ENCODE assay signal across 8 cellular contexts in the genomic region with DNA sequence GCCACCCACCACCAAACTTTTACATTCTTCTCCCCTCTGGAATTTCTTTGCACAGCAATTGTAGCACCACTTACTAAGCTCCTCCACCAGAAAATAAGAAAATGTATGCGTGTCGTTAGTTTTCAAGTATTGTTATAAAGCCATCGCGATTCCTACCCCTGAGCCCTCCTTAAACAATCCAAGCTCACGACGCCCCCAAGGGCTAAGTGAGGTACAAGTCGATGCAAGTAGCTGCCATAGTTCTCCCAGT. TPM values are rescaled to one million over a fixed set of nuclear protein-coding genes. Genes with fewer than 3 reads are reported as not detected.
DNase-seq lines count a peak whose midpoint lies in the region; ATAC-seq lines count a peak whose summit lies in the region.

No MANE protein-coding gene starts in this region.

- H3K4me3 ChIP-seq in CD4-positive, alpha-beta memory T cell (ENCODE audit: low read length in 2 of 2): peak overlapping the region; percentile 64 to 67
- H3K4me3 ChIP-seq in HUES48 (ENCODE audit: low read depth, low read length) (peak overlapping the region; percentile 93), iPS-15b (ENCODE audit: low read depth, low read length) (peak overlapping the region; percentile 95)

- H3K4me3 Mint-ChIP-seq in CD4-positive, alpha-beta memory T cell: peak overlapping the region; percentile 88 to 95 (median 92)
- peak overlapping the region; percentile 89 to 97 for H3K4me3 Mint-ChIP-seq in stimulated activated naive CD8-positive, alpha-beta T cell treated with anti-CD3 and anti-CD28 coated beads, Interleukin-15, amount 100 ng/mL, for 72 hours

- H3K27me3 Mint-ChIP-seq in CD4-positive, alpha-beta memory T cell: peaks cover 0 to 1% of the 10 kb centered on the region in 2 donors
- peaks cover 10% of the 10 kb centered on the region for H3K27me3 Mint-ChIP-seq in stimulated activated naive CD8-positive, alpha-beta T cell treated with anti-CD3 and anti-CD28 coated beads, Interleukin-15, amount 100 ng/mL, for 72 hours

- H3K36me3 Mint-ChIP-seq in CD4-positive, alpha-beta memory T cell: peaks cover 9 to 32% of the 10 kb centered on the region in 2 donors
- H3K36me3 Mint-ChIP-seq in activated naive CD4-positive, alpha-beta T cell treated with anti-CD3 and anti-CD28 coated beads, Interleukin-2, amount 50 U/mL, for 72 hours: peaks cover 14 to 17% of the 10 kb centered on the region in 2 donors

- peak overlapping the region; percentile 98 for H3K27ac ChIP-seq in CD4-positive, alpha-beta memory T cell (ENCODE audit: low read depth, low read length)
- peak overlapping the region; percentile 75 for H3K27ac ChIP-seq in HUES48 (ENCODE audit: low read depth, low read length)

- H3K36me3 ChIP-seq in CD4-positive, alpha-beta memory T cell (ENCODE audit: insufficient read depth, low read length): peaks cover 4% of the 10 kb centered on the region
- H3K36me3 ChIP-seq in HUES48 (ENCODE audit: control insufficient read depth, insufficient read depth, low read length): peaks cover 32% of the 10 kb centered on the region
- peaks cover 5% of the 10 kb centered on the region for H3K36me3 ChIP-seq in iPS-15b (ENCODE audit: control insufficient read depth, insufficient read depth, low read length)

- H3K9me3 Mint-ChIP-seq in CD4-positive, alpha-beta memory T cell: no peaks in the 10 kb centered on the region
- no peaks in the 10 kb centered on the region for H3K9me3 Mint-ChIP-seq in activated naive CD4-positive, alpha-beta T cell treated with anti-CD3 and anti-CD28 coated beads, Interleukin-2, amount 50 U/mL, for 72 hours
- no peaks in the 10 kb centered on the region for H3K9me3 Mint-ChIP-seq in stimulated activated naive CD8-positive, alpha-beta T cell treated with anti-CD3 and anti-CD28 coated beads, Interleukin-15, amount 100 ng/mL, for 72 hours

- H3K4me1 Mint-ChIP-seq in CD4-positive, alpha-beta memory T cell: peaks cover 27 to 54% (median 39%) of the 10 kb centered on the region in 4 donors
- H3K4me1 Mint-ChIP-seq in stimulated activated naive CD8-positive, alpha-beta T cell treated with anti-CD3 and anti-CD28 coated beads, Interleukin-15, amount 100 ng/mL, for 72 hours: peaks cover 48% of the 10 kb centered on the region

- peak overlapping the region; percentile 88 to 94 (median 92) for H3K27ac Mint-ChIP-seq in CD4-positive, alpha-beta memory T cell
- peak overlapping the region; percentile 84 to 89 for H3K27ac Mint-ChIP-seq in activated naive CD4-positive, alpha-beta T cell treated with anti-CD3 and anti-CD28 coated beads, Interleukin-2, amount 50 U/mL, for 72 hours
- H3K27ac Mint-ChIP-seq in stimulated activated naive CD8-positive, alpha-beta T cell treated with anti-CD3 and anti-CD28 coated beads, Interleukin-15, amount 100 ng/mL, for 72 hours: peak overlapping the region; percentile 95 to 96

- no peaks in the 10 kb centered on the region for H3K27me3 ChIP-seq in CD4-positive, alpha-beta memory T cell (ENCODE audit: insufficient read depth, low read length)
- no peaks in the 10 kb centered on the region for H3K27me3 ChIP-seq in HUES48 (ENCODE audit: control insufficient read depth, insufficient read depth, low read length)
- no peaks in the 10 kb centered on the region for H3K27me3 ChIP-seq in iPS-15b (ENCODE audit: control insufficient read depth, insufficient read depth, low read length)

- CTCF ChIA-PET in CD4-positive, alpha-beta memory T cell (lab: Charles Lee; ENCODE audit: partially characterized antibody): interaction anchor here (0.8 to 5.6 kb wide), 10 partner anchors 8 to 68 kb away, joined by 3 to 31 read pairs (median 6); a partner anchor contains a TSS

- DNase-seq in CD4-positive, alpha-beta memory T cell: peak in 1 of 5 donors; percentile 19
- no peak for DNase-seq in activated naive CD4-positive, alpha-beta T cell treated with anti-CD3 and anti-CD28 coated beads, Interleukin-2, amount 50 U/mL, for 72 hours (ENCODE audit: low spot score in 2 of 2)
- DNase-seq in stimulated activated naive CD8-positive, alpha-beta T cell treated with anti-CD3 and anti-CD28 coated beads, Interleukin-15, amount 100 ng/mL, for 72 hours: no peak
- DNase-seq in activated effector memory CD4-positive, alpha-beta T cell treated with anti-CD3 and anti-CD28 coated beads, Interleukin-2, amount 50 U/mL, for 16 hours: no peak
- DNase-seq in DMS 273 (lab: John Stamatoyannopoulos, UW; ENCODE audit: unreplicated experiment): no peak

- H3K9ac ChIP-seq in HUES48 (ENCODE audit: low read depth, low read length) (peak overlapping the region; percentile 97), iPS-15b (ENCODE audit: low read depth, low read length) (peak overlapping the region; percentile 98)

- POLR2A ChIA-PET in CD4-positive, alpha-beta memory T cell (lab: Charles Lee; ENCODE audit: partially characterized antibody): interaction anchor here (0.6 to 8.7 kb wide), 11 partner anchors 7 to 802 kb away, joined by 3 to 265 read pairs (median 4); a partner anchor contains a TSS

- peaks cover 35% of the 10 kb centered on the region for H3K4me1 ChIP-seq in CD4-positive, alpha-beta memory T cell (ENCODE audit: insufficient read depth, low read length)
- H3K4me1 ChIP-seq in HUES48 (ENCODE audit: control insufficient read depth, insufficient read depth, low read length) (peaks cover 42% of the 10 kb centered on the region), iPS-15b (ENCODE audit: control insufficient read depth, insufficient read depth, low read length) (peaks cover 7% of the 10 kb centered on the region)

- intact Hi-C loops in CD4-positive, alpha-beta memory T cell (cut with micrococcal nuclease): loop anchor here (2.0 kb wide), 1 partner anchor 54 kb away; no protein-coding TSS in a partner anchor

- no peaks in the 10 kb centered on the region for H3K9me3 ChIP-seq in CD4-positive, alpha-beta memory T cell (ENCODE audit: control insufficient read depth in 1 of 2, low read length in 2 of 2)
- H3K9me3 ChIP-seq in HUES48 (ENCODE audit: control insufficient read depth, insufficient read depth, low read length): no peaks in the 10 kb centered on the region
- H3K9me3 ChIP-seq in iPS-15b (ENCODE audit: control insufficient read depth, insufficient read depth, low read length): no peaks in the 10 kb centered on the region

- ATAC-seq in activated naive CD4-positive, alpha-beta T cell treated with anti-CD3 and anti-CD28 coated beads, Interleukin-2, amount 50 U/mL, for 72 hours: no peak
- no peak for ATAC-seq in stimulated activated naive CD8-positive, alpha-beta T cell treated with anti-CD3 and anti-CD28 coated beads, Interleukin-15, amount 100 ng/mL, for 72 hours
- ATAC-seq in GM18498 (IDR thresholded peaks at IDR 0.05; ENCODE audit: unreplicated experiment): no peak

RNA-seq across cellular contexts. Expression of a gene that starts 1.3 kb away (rescaled TPM):
- 10 to 100 TPM; 28.7 to 30.4 TPM for total RNA-seq in CD4-positive, alpha-beta memory T cell
- polyA plus RNA-seq in CD4-positive, alpha-beta memory T cell: 10 to 100 TPM; 13.1 to 15.6 TPM
- total RNA-seq in activated naive CD4-positive, alpha-beta T cell treated with anti-CD3 and anti-CD28 coated beads, Interleukin-2, amount 50 U/mL, for 72 hours: 10 to 100 TPM in 1 of 2 donors, 1 to 10 TPM in 1; 6.9 to 12.5 TPM

RNA-seq across cellular contexts. Expression of a gene that starts 14.2 kb away (rescaled TPM):
- total RNA-seq in CD4-positive, alpha-beta memory T cell: 10 to 100 TPM; 20.2 to 21.8 TPM
- 10 to 100 TPM in 1 of 2 donors, 1 to 10 TPM in 1; 9.0 to 12.5 TPM for polyA plus RNA-seq in CD4-positive, alpha-beta memory T cell
- total RNA-seq in activated naive CD4-positive, alpha-beta T cell treated with anti-CD3 and anti-CD28 coated beads, Interleukin-2, amount 50 U/mL, for 72 hours: 1 to 10 TPM; 2.7 to 4.0 TPM

RNA-seq across cellular contexts. Expression of a gene that starts 40.8 kb away (rescaled TPM):
- 10 to 100 TPM; 17.0 to 19.3 TPM for total RNA-seq in CD4-positive, alpha-beta memory T cell
- 1 to 10 TPM; 6.8 to 9.4 TPM for polyA plus RNA-seq in CD4-positive, alpha-beta memory T cell
- 10 to 100 TPM; 45.4 to 79.5 TPM for total RNA-seq in activated naive CD4-positive, alpha-beta T cell treated with anti-CD3 and anti-CD28 coated beads, Interleukin-2, amount 50 U/mL, for 72 hours

Comparison
In these comparisons a context has a peak if more than half of its experiments do, and no peak if none do; other contexts are left out.
1. RNA of a gene that starts 14.2 kb away (total RNA-seq): 20.2 to 21.8 TPM in CD4-positive, alpha-beta memory T cell; 2.7 to 4.0 TPM in activated naive CD4-positive, alpha-beta T cell treated with anti-CD3 and anti-CD28 coated beads, Interleukin-2, amount 50 U/mL, for 72 hours; every median in the first group is over 4 times any median in the second.
2. Peak in every context shown above with its lines, with median percentiles within 50 percentile points of each other: H3K4me3 ChIP-seq and H3K27ac Mint-ChIP-seq.